ENCODE assay signal across 11 cellular contexts in the genomic region with DNA sequence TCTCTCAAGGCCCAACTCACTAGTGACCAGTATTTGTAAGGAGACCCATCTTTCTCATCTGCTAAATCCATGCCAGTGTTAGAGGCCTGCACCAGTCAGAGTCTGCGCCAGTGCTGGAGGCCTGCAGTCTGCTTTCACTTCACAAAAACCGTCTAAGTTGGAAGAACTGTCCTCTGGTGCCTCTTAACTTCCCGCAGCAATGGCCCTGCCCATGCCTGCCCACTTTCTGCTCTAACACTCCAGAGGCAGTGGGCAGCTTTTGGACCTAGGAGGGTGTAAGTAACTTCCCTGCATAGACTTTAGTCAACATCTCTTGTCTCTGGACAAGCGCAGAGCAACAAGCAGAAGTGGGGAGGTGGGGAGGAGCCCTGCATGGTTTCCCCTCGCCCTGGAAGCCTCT.
DNase-seq lines count a peak whose midpoint lies in the region; ATAC-seq and TF ChIP-seq lines count a peak whose summit lies in the region.
"Had no signal": no experiment of that assay in that cellular context is flagged by ENCODE, and none has a peak within 500 bp of the region (broad histone marks: within the 10 kb centered on the region; RNA-seq: fewer than 3 reads in every experiment).

No MANE protein-coding gene starts in this region.

- H4K8ac ChIP-seq in trophoblast cell (ENCODE audit: low read depth, low read length), result no peak overlapping the region

- H3K9me3 Mint-ChIP-seq in stimulated activated naive CD8-positive, alpha-beta T cell treated with anti-CD3 and anti-CD28 coated beads, Interleukin-15, Interleukin-2, amounts not matched to agents 100 ng/mL and 50 ng/mL, for 24 hours, result no peaks in the 10 kb centered on the region
- H3K9me3 Mint-ChIP-seq in stimulated activated naive CD8-positive, alpha-beta T cell treated with anti-CD3 and anti-CD28 coated beads, Interleukin-15, amount 100 ng/mL, for 72 hours, result peaks cover 6 to 15% of the 10 kb centered on the region in 2 donors
- peaks cover 13% of the 10 kb centered on the region for H3K9me3 Mint-ChIP-seq in activated naive CD8-positive, alpha-beta T cell treated with anti-CD3 and anti-CD28 coated beads, Interleukin-2, amount 10 ng/mL, durations not matched to agents 7 days and 5 days

- H3K9ac ChIP-seq in trophoblast cell (ENCODE audit: low read length), result no peak overlapping the region

- no peak overlapping the region for H2AK5ac ChIP-seq in trophoblast cell (ENCODE audit: low read length)

- no peak overlapping the region for H2AFZ ChIP-seq in trophoblast cell (ENCODE audit: insufficient read depth, low read length, poor library complexity)

- H3K14ac ChIP-seq in trophoblast cell (ENCODE audit: low read length), result no peak overlapping the region

- H3K9me3 ChIP-seq in mucosa of descending colon (no peaks in the 10 kb centered on the region), trophoblast cell (ENCODE audit: insufficient read depth, low read depth, low read length) (no peaks in the 10 kb centered on the region)

- ATAC-seq in stimulated activated naive CD8-positive, alpha-beta T cell treated with anti-CD3 and anti-CD28 coated beads, Interleukin-15, amount 100 ng/mL, for 72 hours, result no peak
- no peak for ATAC-seq in activated naive CD8-positive, alpha-beta T cell treated with anti-CD3 and anti-CD28 coated beads, Interleukin-2, amount 10 ng/mL, durations not matched to agents 7 days and 5 days (ENCODE audit: low read depth)
- peak; percentile 9 for ATAC-seq in mucosa of descending colon

- no peak overlapping the region for H3K23ac ChIP-seq in trophoblast cell (ENCODE audit: low read length)

- H3K27me3 Mint-ChIP-seq in stimulated activated naive CD8-positive, alpha-beta T cell treated with anti-CD3 and anti-CD28 coated beads, Interleukin-15, Interleukin-2, amounts not matched to agents 100 ng/mL and 50 ng/mL, for 24 hours, result no peaks in the 10 kb centered on the region
- H3K27me3 Mint-ChIP-seq in stimulated activated naive CD8-positive, alpha-beta T cell treated with anti-CD3 and anti-CD28 coated beads, Interleukin-15, amount 100 ng/mL, for 72 hours, result no peaks in the 10 kb centered on the region
- H3K27me3 Mint-ChIP-seq in activated naive CD8-positive, alpha-beta T cell treated with anti-CD3 and anti-CD28 coated beads, Interleukin-2, amount 10 ng/mL, durations not matched to agents 7 days and 5 days, result no peaks in the 10 kb centered on the region

- peaks cover 35% of the 10 kb centered on the region for H3K36me3 Mint-ChIP-seq in stimulated activated naive CD8-positive, alpha-beta T cell treated with anti-CD3 and anti-CD28 coated beads, Interleukin-15, Interleukin-2, amounts not matched to agents 100 ng/mL and 50 ng/mL, for 24 hours (ENCODE audit: low read depth)
- peaks cover 26% of the 10 kb centered on the region for H3K36me3 Mint-ChIP-seq in activated naive CD8-positive, alpha-beta T cell treated with anti-CD3 and anti-CD28 coated beads, Interleukin-2, amount 10 ng/mL, durations not matched to agents 7 days and 5 days

- H3K36me3 ChIP-seq in mucosa of descending colon (ENCODE audit: low read depth), result no peaks in the 10 kb centered on the region
- H3K36me3 ChIP-seq in trophoblast cell (ENCODE audit: control insufficient read depth in 1 of 2, insufficient read depth in 2 of 2, low read length in 2 of 2), result peaks cover 0 to 2% of the 10 kb centered on the region in 2 experiments

- CTCF ChIA-PET in GM10248 (lab: Yijun Ruan, JAX), result interaction anchor here (1.4 to 2.4 kb wide), 2 partner anchors 10 to 23 kb away, joined by 4 to 6 read pairs; no protein-coding TSS in a partner anchor

- DNase-seq in stimulated activated naive CD8-positive, alpha-beta T cell treated with anti-CD3 and anti-CD28 coated beads, Interleukin-15, amount 100 ng/mL, for 72 hours, result no peak
- no peak for DNase-seq in activated naive CD8-positive, alpha-beta T cell treated with anti-CD3 and anti-CD28 coated beads, Interleukin-2, amount 10 ng/mL, durations not matched to agents 7 days and 5 days
- DNase-seq in mucosa of descending colon, result no peak
- DNase-seq in trophoblast cell, result no peak
- no peak for DNase-seq in NCI-H82 (lab: John Stamatoyannopoulos, UW)
- no peak for DNase-seq in NOMO-1 treated with DMSO at 0.1 percent for 48 hours (lab: John Stamatoyannopoulos, UW; ENCODE audit: unreplicated experiment)
- DNase-seq in GM10248 (ENCODE audit: extremely low spot score), result no peak
- DNase-seq: NCI-H2029 treated with DMSO at 0.1 percent for 48 hours, SHP77 treated with DMSO at 0.1 percent for 48 hours had no signal

- no peaks in the 10 kb centered on the region for H3K79me1 ChIP-seq in trophoblast cell (ENCODE audit: low read length)

- POLR2A ChIA-PET in activated naive CD8-positive, alpha-beta T cell treated with anti-CD3 and anti-CD28 coated beads, Interleukin-2, amount 10 ng/mL, durations not matched to agents 7 days and 5 days (lab: Charles Lee), result interaction anchor here (1.0 kb wide), 1 partner anchor 215 kb away, joined by 3 read pairs; a partner anchor contains a TSS
- POLR2A ChIA-PET in GM10248 (lab: Yijun Ruan, JAX), result no interaction called here

- H3K27me3 ChIP-seq in trophoblast cell (ENCODE audit: insufficient read depth, low read length), result no peaks in the 10 kb centered on the region

- no peak overlapping the region for H2BK5ac ChIP-seq in trophoblast cell (ENCODE audit: low read depth, low read length, poor library complexity)

- H4K91ac ChIP-seq in trophoblast cell (ENCODE audit: low read depth, low read length), result no peak overlapping the region

- no CpG with 5 or more reads among the region's 5 CpGs for WGBS in trophoblast cell (ENCODE audit: extremely low coverage, insufficient coverage, insufficient read length)

- peak overlapping the region; percentile 98 for H3K27ac Mint-ChIP-seq in stimulated activated naive CD8-positive, alpha-beta T cell treated with anti-CD3 and anti-CD28 coated beads, Interleukin-15, Interleukin-2, amounts not matched to agents 100 ng/mL and 50 ng/mL, for 24 hours
- peak overlapping the region in 1 of 2 donors; percentile 35 for H3K27ac Mint-ChIP-seq in stimulated activated naive CD8-positive, alpha-beta T cell treated with anti-CD3 and anti-CD28 coated beads, Interleukin-15, amount 100 ng/mL, for 72 hours
- H3K27ac Mint-ChIP-seq in activated naive CD8-positive, alpha-beta T cell treated with anti-CD3 and anti-CD28 coated beads, Interleukin-2, amount 10 ng/mL, durations not matched to agents 7 days and 5 days, result peak overlapping the region; percentile 96

- H3K79me2 ChIP-seq in trophoblast cell (ENCODE audit: control insufficient read depth, insufficient read depth, low read length, poor library complexity), result no peaks in the 10 kb centered on the region

- TF ChIP-seq CTCF in mucosa of descending colon (IDR thresholded peaks at IDR 0.05) (no peak), GM10248 (IDR thresholded peaks at IDR 0.05; ENCODE audit: control extremely low read depth, extremely low read depth, low read depth, missing control alignments) (no peak)

- H3K4me1 Mint-ChIP-seq in stimulated activated naive CD8-positive, alpha-beta T cell treated with anti-CD3 and anti-CD28 coated beads, Interleukin-15, Interleukin-2, amounts not matched to agents 100 ng/mL and 50 ng/mL, for 24 hours (ENCODE audit: low read depth), result peaks cover 85% of the 10 kb centered on the region
- peaks cover 57% of the 10 kb centered on the region for H3K4me1 Mint-ChIP-seq in stimulated activated naive CD8-positive, alpha-beta T cell treated with anti-CD3 and anti-CD28 coated beads, Interleukin-15, amount 100 ng/mL, for 72 hours
- H3K4me1 Mint-ChIP-seq in activated naive CD8-positive, alpha-beta T cell treated with anti-CD3 and anti-CD28 coated beads, Interleukin-2, amount 10 ng/mL, durations not matched to agents 7 days and 5 days, result peaks cover 46% of the 10 kb centered on the region

- H4K12ac ChIP-seq in trophoblast cell (ENCODE audit: low read depth, low read length), result no peak overlapping the region

- no peak overlapping the region for H2BK12ac ChIP-seq in trophoblast cell (ENCODE audit: low read length)

- H2BK120ac ChIP-seq in trophoblast cell (ENCODE audit: insufficient read depth, low read length, poor library complexity), result no peak overlapping the region

- H3K27ac ChIP-seq in trophoblast cell (ENCODE audit: low read depth, low read length), result no peak overlapping the region
- H3K27ac ChIP-seq: C4-2B had no signal

- intact Hi-C loops in mucosa of descending colon (cut with DNase I, micrococcal nuclease), result no loop called here

- H3K18ac ChIP-seq in trophoblast cell (ENCODE audit: low read length), result no peak overlapping the region

- no peak overlapping the region for H3K4ac ChIP-seq in trophoblast cell (ENCODE audit: low read depth, low read length)

- peaks cover 25% of the 10 kb centered on the region for H3K4me1 ChIP-seq in mucosa of descending colon (ENCODE audit: low read depth)
- H3K4me1 ChIP-seq in trophoblast cell (ENCODE audit: control insufficient read depth in 1 of 2, insufficient read depth in 2 of 2, low read length in 2 of 2), result peaks cover 2 to 5% of the 10 kb centered on the region in 2 experiments

- peak overlapping the region; percentile 73 for H3K4me3 Mint-ChIP-seq in stimulated activated naive CD8-positive, alpha-beta T cell treated with anti-CD3 and anti-CD28 coated beads, Interleukin-15, Interleukin-2, amounts not matched to agents 100 ng/mL and 50 ng/mL, for 24 hours
- peak overlapping the region in 1 of 2 donors; percentile 65 for H3K4me3 Mint-ChIP-seq in stimulated activated naive CD8-positive, alpha-beta T cell treated with anti-CD3 and anti-CD28 coated beads, Interleukin-15, amount 100 ng/mL, for 72 hours
- peak overlapping the region; percentile 81 for H3K4me3 Mint-ChIP-seq in activated naive CD8-positive, alpha-beta T cell treated with anti-CD3 and anti-CD28 coated beads, Interleukin-2, amount 10 ng/mL, durations not matched to agents 7 days and 5 days

- H3K4me2 ChIP-seq in trophoblast cell (ENCODE audit: low read length), result no peak overlapping the region

- H3K4me3 ChIP-seq in mucosa of descending colon (no peak overlapping the region), trophoblast cell (ENCODE audit: low read depth, low read length) (no peak overlapping the region)
